ENCODE assay signal across 32 cellular contexts in genomic region chr11:17511571-17511970, GRCh38. TPM values are rescaled to one million over a fixed set of nuclear protein-coding genes. Genes with fewer than 3 reads are reported as not detected.
"Had no signal": no experiment of that assay in that cellular context is flagged by ENCODE, and none has a peak within 500 bp of the region (broad histone marks: within the 10 kb centered on the region; RNA-seq: fewer than 3 reads in every experiment).

No MANE protein-coding gene starts in this region.

- H3K27me3 ChIP-seq: neural progenitor cell, right lobe of liver, tibial nerve, upper lobe of left lung, vagina had no signal

- H3K9me3 ChIP-seq: left ventricle myocardium inferior, mucosa of descending colon, neutrophil, psoas muscle, right lobe of liver, tibial nerve, upper lobe of left lung, vagina had no signal

- H3K4me1 ChIP-seq: neural progenitor cell, parathyroid adenoma, psoas muscle, right lobe of liver, upper lobe of left lung, vagina had no signal

- H3K36me3 ChIP-seq: left ventricle myocardium inferior, neural progenitor cell, neutrophil, right lobe of liver, tibial nerve, upper lobe of left lung, vagina had no signal

- H3K27ac Mint-ChIP-seq: immature natural killer cell; nephron; neural progenitor cell; stimulated activated memory B cell treated with anti-CD40 and anti-IgM and Interleukin-4, amounts not matched to agents 10 μg/mL and 1 μg/mL and 100 μg/mL, for 72 hours; stimulated activated naive CD8-positive, alpha-beta T cell treated with anti-CD3 and anti-CD28 coated beads, Interleukin-15, amount 100 ng/mL, for 72 hours had no signal

- H3K4me3 ChIP-seq: left ventricle myocardium inferior, lung, mucosa of descending colon, neural progenitor cell, psoas muscle, right lobe of liver, smooth muscle cell, tibial nerve, upper lobe of left lung, vagina had no signal

- H3K36me3 Mint-ChIP-seq: immature natural killer cell; naive thymus-derived CD8-positive, alpha-beta T cell; neural progenitor cell; stimulated activated memory B cell treated with anti-CD40 and anti-IgM and Interleukin-4, amounts not matched to agents 10 μg/mL and 1 μg/mL and 100 μg/mL, for 72 hours had no signal

- H3K9ac ChIP-seq: neural progenitor cell, parathyroid adenoma had no signal

- H3K4me2 ChIP-seq: neural progenitor cell, smooth muscle cell had no signal

- DNase-seq: hypothalamus; immature natural killer cell; left ventricle myocardium inferior; midbrain; mucosa of descending colon; naive thymus-derived CD8-positive, alpha-beta T cell; occipital lobe; psoas muscle; right lobe of liver; stimulated activated CD4-positive, alpha-beta T cell treated with anti-CD3 and anti-CD28 coated beads, Interleukin-1b, Interleukin-23, amount 100 ng/mL, for 48 hours; stimulated activated CD4-positive, alpha-beta T cell treated with anti-CD3 and anti-CD28 coated beads, Interleukin-2, amount 100 ng/mL, for 48 hours; stimulated activated CD4-positive, alpha-beta T cell treated with anti-CD3 and anti-CD28 coated beads, Interleukin-4, amount 100 ng/mL, for 4 hours; stimulated activated CD8-positive, alpha-beta memory T cell treated with anti-CD3 and anti-CD28 coated beads, Interleukin-4, amount 100 ng/mL, for 48 hours; stimulated activated naive CD4-positive, alpha-beta T cell treated with Interleukin-2 at 50 U/mL for 16 hours; stimulated activated naive CD8-positive, alpha-beta T cell treated with anti-CD3 and anti-CD28 coated beads, Interleukin-15, amount 100 ng/mL, for 72 hours; substantia nigra; upper lobe of left lung had no signal

- H3K27ac ChIP-seq: left ventricle myocardium inferior, neural progenitor cell, neutrophil, parathyroid adenoma, psoas muscle, right lobe of liver, tibial nerve, upper lobe of left lung, vagina had no signal

- H3K4me1 Mint-ChIP-seq: immature natural killer cell; stimulated activated naive CD8-positive, alpha-beta T cell treated with anti-CD3 and anti-CD28 coated beads, Interleukin-15, amount 100 ng/mL, for 72 hours had no signal

- H3K4me3 Mint-ChIP-seq: immature natural killer cell; naive thymus-derived CD8-positive, alpha-beta T cell; nephron; neural progenitor cell; stimulated activated memory B cell treated with anti-CD40 and anti-IgM and Interleukin-4, amounts not matched to agents 10 μg/mL and 1 μg/mL and 100 μg/mL, for 72 hours; stimulated activated naive CD8-positive, alpha-beta T cell treated with anti-CD3 and anti-CD28 coated beads, Interleukin-15, amount 100 ng/mL, for 72 hours had no signal

- H3K9me3 Mint-ChIP-seq: immature natural killer cell; naive thymus-derived CD8-positive, alpha-beta T cell; nephron; neural progenitor cell; stimulated activated memory B cell treated with anti-CD40 and anti-IgM and Interleukin-4, amounts not matched to agents 10 μg/mL and 1 μg/mL and 100 μg/mL, for 72 hours; stimulated activated naive CD8-positive, alpha-beta T cell treated with anti-CD3 and anti-CD28 coated beads, Interleukin-15, amount 100 ng/mL, for 72 hours had no signal

- H2AFZ ChIP-seq: neural progenitor cell, parathyroid adenoma had no signal

RNA-seq across cellular contexts. Expression of gene USH1C, which starts 32.6 kb away (rescaled TPM):
- total RNA-seq: left ventricle myocardium inferior; naive thymus-derived CD8-positive, alpha-beta T cell; osteocyte; psoas muscle; skeletal muscle tissue; smooth muscle cell; tibial nerve; vagina had no signal
- polyA plus RNA-seq: immature natural killer cell; naive thymus-derived CD8-positive, alpha-beta T cell; smooth muscle cell had no signal

RNA-seq across cellular contexts. Expression of gene ABCC8, which starts 34.9 kb away (rescaled TPM):
- total RNA-seq: naive thymus-derived CD8-positive, alpha-beta T cell; osteocyte; smooth muscle cell had no signal
- polyA plus RNA-seq: immature natural killer cell; naive thymus-derived CD8-positive, alpha-beta T cell; smooth muscle cell had no signal

RNA-seq across cellular contexts. Expression of gene OTOG, which starts 35.5 kb away (rescaled TPM):
- total RNA-seq: left ventricle myocardium inferior; lower leg skin; mesenteric fat pad; naive thymus-derived CD8-positive, alpha-beta T cell; occipital lobe; osteocyte; posterior vena cava; psoas muscle; right lobe of liver; smooth muscle cell; tibial nerve; upper lobe of left lung; vagina had no signal
- polyA plus RNA-seq: immature natural killer cell; lung; naive thymus-derived CD8-positive, alpha-beta T cell; psoas muscle; smooth muscle cell; urinary bladder had no signal
